ENCODE assay signal across 1 cellular context in genomic region chr17:41040783-41041571, GRCh38.
TF ChIP-seq lines count a peak whose summit lies in the region.

Gene KRTAP1-1, minus strand, starts transcription at chr17:41041450. Its CDS starts 53 bp downstream, at chr17:41041397.

TF ChIP-seq in HepG2, 621 proteins besides CTCF, POLR2A, EP300 and RAD21 (continued from another document):
- TF ChIP-seq ZNF687 (CRISPR knock-in tag; IDR thresholded peaks at IDR 0.05): peak; percentile 29
